In the genomic region with DNA sequence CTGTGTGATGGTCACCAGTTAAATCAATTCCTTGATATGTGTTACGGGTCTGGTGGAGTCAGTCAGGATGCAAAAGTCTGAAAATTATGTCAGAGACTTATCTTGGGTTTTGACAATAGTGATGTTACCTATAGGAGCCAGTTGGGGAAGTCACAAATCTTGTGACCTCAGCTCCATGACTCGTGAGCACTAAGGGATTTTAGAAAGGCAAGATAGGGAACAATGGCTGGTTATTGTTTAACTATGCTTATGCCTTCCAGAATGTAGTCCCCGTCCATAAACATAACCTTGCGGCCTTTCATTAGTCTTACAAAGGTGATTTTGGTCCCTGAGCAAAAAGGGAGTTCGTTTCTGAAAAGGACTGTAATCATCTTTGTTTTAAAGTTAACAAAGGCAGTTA, we compare ENCODE assay signal across 20 cellular contexts.
"Had no signal": no experiment of that assay in that cellular context is flagged by ENCODE, and none has a peak within 500 bp of the region (broad histone marks: within the 10 kb centered on the region; RNA-seq: fewer than 3 reads in every experiment).

No MANE protein-coding gene starts in this region.

- H3K27me3 ChIP-seq: dorsolateral prefrontal cortex, gastroesophageal sphincter, stomach, transverse colon had no signal

- ATAC-seq: esophagus mucosa; gastroesophageal sphincter; natural killer cell treated with Interleukin-12 subunit alpha and Interleukin-12 subunit beta and Interleukin-15 and Interleukin-18, amount 100 ng/mL, for 72 hours; psoas muscle; sciatic nerve; stimulated activated naive B cell treated with anti-CD40 and anti-IgM and Interleukin-4, amounts not matched to agents 10 μg/mL and 1 μg/mL and 100 μg/mL, for 72 hours had no signal

- H3K4me1 ChIP-seq: gastroesophageal sphincter, parathyroid adenoma, psoas muscle, transverse colon had no signal

- H3K36me3 ChIP-seq: gastroesophageal sphincter, stomach, thoracic aorta, transverse colon had no signal

- DNase-seq: caudate nucleus; cortex of kidney; dorsolateral prefrontal cortex; effector memory CD4-positive, alpha-beta T cell; glutamatergic neuron; immature natural killer cell; occipital lobe; psoas muscle; stimulated activated CD4-positive, alpha-beta T cell treated with anti-CD3 and anti-CD28 coated beads, Interleukin-2, amount 100 ng/mL, for 24 hours; stimulated activated CD4-positive, alpha-beta T cell treated with anti-CD3 and anti-CD28 coated beads, Interleukin-4, amount 100 ng/mL, for 4 hours; stimulated activated naive B cell treated with anti-CD40 and anti-IgM and Interleukin-4, amounts not matched to agents 10 μg/mL and 1 μg/mL and 100 μg/mL, for 72 hours; stomach; substantia nigra; transverse colon had no signal

- H3K9ac ChIP-seq: parathyroid adenoma had no signal

- H3K27ac ChIP-seq: dorsolateral prefrontal cortex, gastroesophageal sphincter, parathyroid adenoma, psoas muscle, stomach, thoracic aorta, transverse colon had no signal

- H2AFZ ChIP-seq: parathyroid adenoma had no signal

- H3K9me3 ChIP-seq: gastroesophageal sphincter, psoas muscle, stomach, thoracic aorta, transverse colon had no signal

- H3K79me2 ChIP-seq: parathyroid adenoma had no signal

- H3K4me3 ChIP-seq: dorsolateral prefrontal cortex, gastroesophageal sphincter, psoas muscle, stomach, thoracic aorta, transverse colon had no signal
